10 cellular contexts compared by ENCODE assay signal in genomic region chr3:122975924-122976293, GRCh38. TPM values are rescaled to one million over a fixed set of nuclear protein-coding genes. Genes with fewer than 3 reads are reported as not detected.
DNase-seq lines count a peak whose midpoint lies in the region; ATAC-seq, FAIRE-seq and TF ChIP-seq lines count a peak whose summit lies in the region.
"Had no signal": no experiment of that assay in that cellular context is flagged by ENCODE, and none has a peak within 500 bp of the region (broad histone marks: within the 10 kb centered on the region; RNA-seq: fewer than 3 reads in every experiment).

No MANE protein-coding gene starts in this region.

- DNase-seq in right atrium auricular region (ENCODE audit: low spot score) (no peak), Right ventricle myocardium inferior (ENCODE audit: missing footprints) (no peak), KBM-7 (peak; percentile 10), urothelium cell line (ENCODE audit: low spot score) (no peak), NCI-H1092 treated with DMSO at 0.1 percent for 48 hours (lab: John Stamatoyannopoulos, UW) (no peak), head of caudate nucleus (no peak)
- DNase-seq in activated CD8-positive, alpha-beta memory T cell treated with anti-CD3 and anti-CD28 coated beads for 24 hours: no peak
- DNase-seq: activated naive CD4-positive, alpha-beta T cell treated with anti-CD3 and anti-CD28 coated beads, Interleukin-2, amount 50 U/mL, for 16 hours; foreskin melanocyte had no signal

- in situ Hi-C loops in KBM-7 (cut with MboI; ENCODE audit: low pct_unique_long_range_greater_than_20kb, low sequenced_read_pairs): no loop called here

- no peak for TF ChIP-seq CTCF in right atrium auricular region (IDR thresholded peaks at IDR 0.05)

- no peaks in the 10 kb centered on the region for H3K27me3 ChIP-seq in right atrium auricular region

- peaks cover 0 to 65% of the 10 kb centered on the region in 2 donors for H3K4me1 ChIP-seq in right atrium auricular region

- H3K9me3 ChIP-seq in right atrium auricular region: no peaks in the 10 kb centered on the region

- H3K27ac ChIP-seq in right atrium auricular region (peak overlapping the region; percentile 84 to 88), angular gyrus (ENCODE audit: low read depth, low read length) (peak overlapping the region; percentile 42)

- peak; percentile 74 for FAIRE-seq in urothelium cell line (lab: Jason Lieb, UNC)

- no peak for ATAC-seq in Right ventricle myocardium inferior

- no peak overlapping the region for H3K4me3 ChIP-seq in right atrium auricular region

- intact Hi-C loops in Right ventricle myocardium inferior (cut with DNase I): loop anchor here (2.0 kb wide), 1 partner anchor 17 kb away; no protein-coding TSS in a partner anchor
- intact Hi-C loops in head of caudate nucleus (cut with DNase I): no loop called here

- no peaks in the 10 kb centered on the region for H3K36me3 ChIP-seq in right atrium auricular region

RNA-seq across cellular contexts. Expression of gene SEMA5B, which starts 51.7 kb away (rescaled TPM):
- total RNA-seq in right atrium auricular region: 1 to 10 TPM in 1 of 2 donors, under 1 TPM in 1; 0.51 to 3.5 TPM
- 5.2 TPM for total RNA-seq in Right ventricle myocardium inferior
